In genomic region chr2:46963961-46964673, GRCh38 we compare ENCODE assay signal across 14 cellular contexts. TPM values are rescaled to one million over a fixed set of nuclear protein-coding genes. Genes with fewer than 3 reads are reported as not detected.
DNase-seq lines count a peak whose midpoint lies in the region; ATAC-seq and TF ChIP-seq lines count a peak whose summit lies in the region.
"Had no signal": no experiment of that assay in that cellular context is flagged by ENCODE, and none has a peak within 500 bp of the region (broad histone marks: within the 10 kb centered on the region; RNA-seq: fewer than 3 reads in every experiment).

No MANE protein-coding gene starts in this region.

- POLR2A ChIA-PET in activated CD8-positive, alpha-beta T cell treated with anti-CD3 and anti-CD28 coated beads for 36 hours (lab: Charles Lee), result no interaction called here

- TF ChIP-seq CTCF in activated CD8-positive, alpha-beta T cell treated with anti-CD3 and anti-CD28 coated beads for 36 hours (IDR thresholded peaks at IDR 0.05), result no peak
- no peak for TF ChIP-seq CTCF in fibroblast of mammary gland (conservative IDR thresholded peaks at IDR 0.05; ENCODE audit: control insufficient read depth, insufficient read depth, low read depth, low read length)

- CTCF ChIA-PET in activated CD8-positive, alpha-beta T cell treated with anti-CD3 and anti-CD28 coated beads for 36 hours (lab: Charles Lee), result interaction anchor here (0.6 kb wide), 1 partner anchor 219 kb away, joined by 3 read pairs; no protein-coding TSS in a partner anchor

- H3K4me3 ChIP-seq in fibroblast of mammary gland (ENCODE audit: control insufficient read depth, low read depth, low read length), result no peak overlapping the region
- H3K4me3 ChIP-seq: spleen had no signal

- H3K27ac Mint-ChIP-seq in T-helper 2 cell treated with Interferon-gamma antibody and Interleukin-4, amounts not matched to agents 5 μg/mL and 100 μg/mL, for 36 hours, result peak overlapping the region; percentile 60
- H3K27ac Mint-ChIP-seq in activated CD8-positive, alpha-beta T cell treated with anti-CD3 and anti-CD28 coated beads for 36 hours, result peak overlapping the region; percentile 47

- H3K27me3 Mint-ChIP-seq in T-helper 2 cell treated with Interferon-gamma antibody and Interleukin-4, amounts not matched to agents 5 μg/mL and 100 μg/mL, for 36 hours (ENCODE audit: low read depth), result no peaks in the 10 kb centered on the region
- H3K27me3 Mint-ChIP-seq in activated CD8-positive, alpha-beta T cell treated with anti-CD3 and anti-CD28 coated beads for 36 hours, result no peaks in the 10 kb centered on the region

- DNase-seq in T-helper 2 cell treated with Interferon-gamma antibody and Interleukin-4, amounts not matched to agents 5 μg/mL and 100 μg/mL, for 36 hours (ENCODE audit: low spot score), result no peak
- DNase-seq in T-helper 2 cell (no peak), fibroblast of mammary gland (ENCODE audit: low read depth) (peak; percentile 83), substantia nigra (lab: John Stamatoyannopoulos, UW) (no peak), NAMALWA (ENCODE audit: low spot score) (no peak), DMS79 treated with DMSO at 0.1 percent for 48 hours (lab: John Stamatoyannopoulos, UW) (no peak), NCI-H82 treated with DMSO at 0.1 percent for 48 hours (lab: John Stamatoyannopoulos, UW; ENCODE audit: unreplicated experiment) (no peak)
- peak; percentile 14 for DNase-seq in activated CD8-positive, alpha-beta T cell treated with anti-CD3 and anti-CD28 coated beads for 36 hours
- DNase-seq: mesendoderm, NCI-H2029 treated with DMSO at 0.1 percent for 48 hours, spleen, WERI-Rb-1 had no signal

- H3K9me3 Mint-ChIP-seq in T-helper 2 cell treated with Interferon-gamma antibody and Interleukin-4, amounts not matched to agents 5 μg/mL and 100 μg/mL, for 36 hours, result no peaks in the 10 kb centered on the region
- H3K9me3 Mint-ChIP-seq in activated CD8-positive, alpha-beta T cell treated with anti-CD3 and anti-CD28 coated beads for 36 hours, result no peaks in the 10 kb centered on the region

- peaks cover 32% of the 10 kb centered on the region for H3K36me3 Mint-ChIP-seq in T-helper 2 cell treated with Interferon-gamma antibody and Interleukin-4, amounts not matched to agents 5 μg/mL and 100 μg/mL, for 36 hours (ENCODE audit: low read depth)
- H3K36me3 Mint-ChIP-seq in activated CD8-positive, alpha-beta T cell treated with anti-CD3 and anti-CD28 coated beads for 36 hours (ENCODE audit: low read depth), result peaks cover 10% of the 10 kb centered on the region

- H3K4me3 Mint-ChIP-seq in T-helper 2 cell treated with Interferon-gamma antibody and Interleukin-4, amounts not matched to agents 5 μg/mL and 100 μg/mL, for 36 hours, result no peak overlapping the region
- no peak overlapping the region for H3K4me3 Mint-ChIP-seq in activated CD8-positive, alpha-beta T cell treated with anti-CD3 and anti-CD28 coated beads for 36 hours

- ATAC-seq in activated CD8-positive, alpha-beta T cell treated with anti-CD3 and anti-CD28 coated beads for 36 hours, result peak; percentile 51
- ATAC-seq: Panc1 had no signal

- peak overlapping the region; percentile 45 for H3K27ac ChIP-seq in substantia nigra (ENCODE audit: low read depth, low read length, poor library complexity, severe bottlenecking)
- H3K27ac ChIP-seq: HL-60, WERI-Rb-1 had no signal

- intact Hi-C loops in activated CD8-positive, alpha-beta T cell treated with anti-CD3 and anti-CD28 coated beads for 36 hours (cut with micrococcal nuclease), result no loop called here

- H3K4me1 Mint-ChIP-seq in T-helper 2 cell treated with Interferon-gamma antibody and Interleukin-4, amounts not matched to agents 5 μg/mL and 100 μg/mL, for 36 hours (ENCODE audit: low read depth), result peaks cover 12% of the 10 kb centered on the region
- H3K4me1 Mint-ChIP-seq in activated CD8-positive, alpha-beta T cell treated with anti-CD3 and anti-CD28 coated beads for 36 hours (ENCODE audit: low read depth), result peaks cover 6% of the 10 kb centered on the region

RNA-seq across cellular contexts. Expression of gene TTC7A, which starts 23.1 kb away (rescaled TPM):
- 10 to 100 TPM; 51.6 to 54.7 TPM for total RNA-seq in activated CD8-positive, alpha-beta T cell treated with anti-CD3 and anti-CD28 coated beads for 36 hours

RNA-seq across cellular contexts. Expression of gene MCFD2, which starts 48.5 kb away (rescaled TPM):
- total RNA-seq in activated CD8-positive, alpha-beta T cell treated with anti-CD3 and anti-CD28 coated beads for 36 hours, result 10 to 100 TPM; 27.7 to 31.8 TPM

Comparison
In these comparisons a context has a peak if more than half of its experiments do, and no peak if none do; other contexts are left out.
1. DNase-seq: peak in activated CD8-positive, alpha-beta T cell treated with anti-CD3 and anti-CD28 coated beads for 36 hours (single experiment) and fibroblast of mammary gland (single experiment); none in T-helper 2 cell treated with Interferon-gamma antibody and Interleukin-4, amounts not matched to agents 5 μg/mL and 100 μg/mL, for 36 hours (single experiment), T-helper 2 cell (0 of 5), substantia nigra (0 of 49), NAMALWA (single experiment), DMS79 treated with DMSO at 0.1 percent for 48 hours (single experiment) and NCI-H82 treated with DMSO at 0.1 percent for 48 hours (single experiment).